Comparison of ENCODE assay signal across 9 cellular contexts in the genomic region with DNA sequence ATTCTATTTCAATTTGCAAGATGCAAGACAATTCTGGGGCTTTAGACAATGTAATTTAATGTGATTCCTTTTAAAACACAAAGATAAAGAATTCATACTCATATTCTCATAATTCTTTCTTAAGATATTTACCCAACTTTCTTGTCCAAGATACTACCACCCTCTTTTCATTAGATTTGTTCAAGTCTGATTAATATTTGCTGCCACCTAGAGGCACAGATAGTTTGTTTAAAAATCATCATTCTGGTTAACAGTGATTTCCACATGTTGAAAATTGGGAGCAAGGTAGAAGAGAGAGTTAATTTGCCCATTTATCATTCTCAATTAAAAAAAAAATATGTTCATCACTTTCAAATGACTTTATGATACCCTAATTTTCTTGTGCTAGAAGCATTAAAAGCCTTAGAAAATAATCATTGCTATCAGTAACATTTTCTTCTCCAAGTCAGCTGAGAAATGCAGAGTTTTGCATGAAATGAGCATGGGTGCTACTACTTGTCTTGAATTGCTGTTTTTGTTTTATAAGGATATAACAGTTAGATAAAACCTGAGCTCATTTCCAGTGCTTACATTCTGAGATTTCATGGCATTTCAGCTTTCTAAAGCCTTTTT. TPM values are rescaled to one million over a fixed set of nuclear protein-coding genes. Genes with fewer than 3 reads are reported as not detected.
A peak's percentile ranks its signal among the peaks of the same experiment; 100 is the strongest.
DNase-seq lines count a peak whose midpoint lies in the region; ATAC-seq and TF ChIP-seq lines count a peak whose summit lies in the region.
"Had no signal": no experiment of that assay in that cellular context is flagged by ENCODE, and none has a peak within 500 bp of the region (broad histone marks: within the 10 kb centered on the region; RNA-seq: fewer than 3 reads in every experiment).

No MANE protein-coding gene starts in this region.

- TF ChIP-seq RAD21 in IMR-90 (IDR thresholded peaks at IDR 0.05; ENCODE audit: low read length), result peak; percentile 64

- H3K36me3 Mint-ChIP-seq in CD4-positive, CD25-positive, alpha-beta regulatory T cell, result peaks cover 34% of the 10 kb centered on the region
- H3K36me3 Mint-ChIP-seq in brain (peaks cover 43% of the 10 kb centered on the region), T-cell (peaks cover 39% of the 10 kb centered on the region)

- POLR2A ChIA-PET in IMR-90 (lab: Charles Lee; ENCODE audit: unreplicated experiment) (no interaction called here), T-cell (lab: Charles Lee) (no interaction called here)

- H3K14ac ChIP-seq in IMR-90 (replicated peaks; ENCODE audit: low read depth, low read length), result no peak overlapping the region

- no peak overlapping the region for H3K4me3 Mint-ChIP-seq in CD4-positive, CD25-positive, alpha-beta regulatory T cell
- H3K4me3 Mint-ChIP-seq in brain (no peak overlapping the region), T-cell (no peak overlapping the region)
- H3K4me3 Mint-ChIP-seq: activated B cell treated with CpG ODN at 0.5 μM for 24 hours had no signal

- H2BK20ac ChIP-seq in IMR-90 (ENCODE audit: low read depth, low read length), result no peak overlapping the region

- no peak overlapping the region for H3K4me3 ChIP-seq in CD4-positive, CD25-positive, alpha-beta regulatory T cell (ENCODE audit: low read depth, low read length)
- H3K4me3 ChIP-seq in IMR-90 (ENCODE audit: insufficient read depth, low read depth, low read length), result no peak overlapping the region

- H3K27ac ChIP-seq in CD4-positive, CD25-positive, alpha-beta regulatory T cell (ENCODE audit: insufficient read depth, low read length, poor library complexity, severe bottlenecking), result no peak overlapping the region
- no peak overlapping the region for H3K27ac ChIP-seq in IMR-90 (ENCODE audit: insufficient read depth, low read length)

- no peak overlapping the region for H3K4ac ChIP-seq in IMR-90 (ENCODE audit: low read depth, low read length)

- no peaks in the 10 kb centered on the region for H3K9me3 Mint-ChIP-seq in CD4-positive, CD25-positive, alpha-beta regulatory T cell
- H3K9me3 Mint-ChIP-seq in brain, result no peaks in the 10 kb centered on the region
- no peaks in the 10 kb centered on the region for H3K9me3 Mint-ChIP-seq in T-cell

- H2BK5ac ChIP-seq in IMR-90 (ENCODE audit: low read depth, low read length, poor library complexity, severe bottlenecking), result no peak overlapping the region

- no peak overlapping the region for H4K8ac ChIP-seq in IMR-90 (ENCODE audit: low read depth in 2 of 2, low read length in 2 of 2)

- no peak overlapping the region for H2AK5ac ChIP-seq in IMR-90 (ENCODE audit: low read depth, low read length)

- CTCF ChIA-PET in IMR-90 (lab: Yijun Ruan, JAX) (interaction anchor here (0.5 to 1.8 kb wide), 10 partner anchors 8 to 743 kb away, joined by 3 to 8 read pairs (median 3); no protein-coding TSS in a partner anchor), T-cell (lab: Charles Lee) (no interaction called here)

- peaks cover 3 to 9% (median 5%) of the 10 kb centered on the region in 4 donors for H3K4me1 Mint-ChIP-seq in CD4-positive, CD25-positive, alpha-beta regulatory T cell
- H3K4me1 Mint-ChIP-seq in brain (peaks cover 11% of the 10 kb centered on the region), T-cell (peaks cover 3 to 5% (median 4%) of the 10 kb centered on the region in 3 donors)
- H3K4me1 Mint-ChIP-seq: activated B cell treated with CpG ODN at 0.5 μM for 24 hours had no signal

- no peak for TF ChIP-seq POLR2A in IMR-90 (IDR thresholded peaks at IDR 0.05; ENCODE audit: low read depth, low read length)

- H3K27me3 ChIP-seq in CD4-positive, CD25-positive, alpha-beta regulatory T cell (ENCODE audit: control insufficient read depth, insufficient read depth, low read length), result no peaks in the 10 kb centered on the region
- no peaks in the 10 kb centered on the region for H3K27me3 ChIP-seq in IMR-90 (ENCODE audit: control insufficient read depth, insufficient read depth, low read length)

- H3K9me3 ChIP-seq in CD4-positive, CD25-positive, alpha-beta regulatory T cell (ENCODE audit: control insufficient read depth in 2 of 2, low read length in 2 of 2), result no peaks in the 10 kb centered on the region
- H3K9me3 ChIP-seq in IMR-90 (ENCODE audit: control insufficient read depth, insufficient read depth, low read length), result peaks cover 1% of the 10 kb centered on the region; the same call in 1 of the 2 replicates

- no peak overlapping the region for H3K18ac ChIP-seq in IMR-90 (ENCODE audit: low read depth, low read length)

- H3K9me1 ChIP-seq in IMR-90 (ENCODE audit: insufficient read depth, low read length), result no peaks in the 10 kb centered on the region

- H3K4me1 ChIP-seq in CD4-positive, CD25-positive, alpha-beta regulatory T cell (ENCODE audit: control insufficient read depth, insufficient read depth, low read length, poor library complexity, severe bottlenecking), result no peaks in the 10 kb centered on the region
- H3K4me1 ChIP-seq in IMR-90 (ENCODE audit: control insufficient read depth, insufficient read depth, low read length), result no peaks in the 10 kb centered on the region

- no peak overlapping the region for H3K9ac ChIP-seq in IMR-90 (ENCODE audit: low read depth, low read length)

- no peak overlapping the region for H2AFZ ChIP-seq in IMR-90 (replicated peaks; ENCODE audit: low read length, poor library complexity)

- peaks cover 84% of the 10 kb centered on the region for H3K36me3 ChIP-seq in CD4-positive, CD25-positive, alpha-beta regulatory T cell (ENCODE audit: control insufficient read depth, insufficient read depth, low read length)
- peaks cover 27% of the 10 kb centered on the region for H3K36me3 ChIP-seq in IMR-90 (ENCODE audit: control insufficient read depth, insufficient read depth, low read length)

- no peak overlapping the region for H4K5ac ChIP-seq in IMR-90 (ENCODE audit: low read depth, low read length)

- no peak overlapping the region for H2AK9ac ChIP-seq in IMR-90 (replicated peaks; ENCODE audit: low read depth, low read length, poor library complexity)

- H3K27me3 Mint-ChIP-seq in CD4-positive, CD25-positive, alpha-beta regulatory T cell, result no peaks in the 10 kb centered on the region
- H3K27me3 Mint-ChIP-seq in brain, result no peaks in the 10 kb centered on the region
- H3K27me3 Mint-ChIP-seq in T-cell, result no peaks in the 10 kb centered on the region
- H3K27me3 Mint-ChIP-seq: activated B cell treated with CpG ODN at 0.5 μM for 24 hours had no signal

- no peak overlapping the region for H4K91ac ChIP-seq in IMR-90 (ENCODE audit: insufficient read depth, low read depth, low read length)

- H3K79me1 ChIP-seq in IMR-90 (ENCODE audit: low read depth in 1 of 2, low read length in 2 of 2), result peaks cover 0 to 5% of the 10 kb centered on the region in 2 experiments; a peak in 1 of 4 replicates

- DNase-seq in CD4-positive, CD25-positive, alpha-beta regulatory T cell, result peak in 2 of 3 donors; percentile 15 to 46
- DNase-seq in IMR-90 (peak; percentile 46), medulla oblongata (ENCODE audit: extremely low spot score) (peak; percentile 67), NK-92 (lab: John Stamatoyannopoulos, UW; ENCODE audit: unreplicated experiment) (no peak), NCI-H1417 treated with DMSO at 0.1 percent for 48 hours (lab: John Stamatoyannopoulos, UW) (no peak), T-cell (no peak)
- DNase-seq: activated B cell treated with CpG ODN at 0.5 μM for 24 hours had no signal

- intact Hi-C loops in IMR-90 (cut with micrococcal nuclease), result loop anchor here (1.0 to 5.0 kb wide), 3 partner anchors 61 to 456 kb away; no protein-coding TSS in a partner anchor

- H3K4me2 ChIP-seq in IMR-90 (ENCODE audit: low read depth, low read length), result no peak overlapping the region

- ATAC-seq in CD4-positive, CD25-positive, alpha-beta regulatory T cell (ENCODE audit: low read depth in 2 of 2), result no peak
- ATAC-seq in IMR-90 (ENCODE audit: low read depth) (peak; percentile 49; the same call in 1 of the 2 replicates), GM18907 (IDR thresholded peaks at IDR 0.05; ENCODE audit: unreplicated experiment) (no peak), T-cell (replicated peaks in 1 of 4) (no peak)

- no peak overlapping the region for H2BK15ac ChIP-seq in IMR-90 (ENCODE audit: low read depth, low read length)

- no peak overlapping the region for H2BK120ac ChIP-seq in IMR-90 (ENCODE audit: low read depth, low read length)

- in situ Hi-C loops in IMR-90 (cut with MboI; ENCODE audit: low sequenced_read_pairs), result loop anchor here (10.0 kb wide), 1 partner anchor 460 kb away; no protein-coding TSS in a partner anchor

- H3K27ac Mint-ChIP-seq in CD4-positive, CD25-positive, alpha-beta regulatory T cell, result no peak overlapping the region
- H3K27ac Mint-ChIP-seq in brain, result peak overlapping the region in 2 of 5 experiments; percentile 3 to 5
- no peak overlapping the region for H3K27ac Mint-ChIP-seq in T-cell
- H3K27ac Mint-ChIP-seq: activated B cell treated with CpG ODN at 0.5 μM for 24 hours had no signal

- TF ChIP-seq CTCF in IMR-90 (conservative IDR thresholded peaks at IDR 0.05; ENCODE audit: low read depth, low read length) (peak; percentile 61), brain (conservative IDR thresholded peaks at IDR 0.05) (peak; percentile 56 to 73)

- H4K20me1 ChIP-seq in IMR-90 (ENCODE audit: insufficient read depth, low read length), result no peaks in the 10 kb centered on the region

- dilution Hi-C loops in IMR-90 (cut with HindIII; ENCODE audit: low sequenced_read_pairs, unreplicated experiment), result no loop called here

- BruUV-seq in IMR-90 (replicated peaks; lab: Mats Ljungman, UMichigan), result no TSS peak

- no peak overlapping the region for H3K23ac ChIP-seq in IMR-90 (ENCODE audit: low read depth, low read length)

- H3K56ac ChIP-seq in IMR-90 (ENCODE audit: extremely low read depth, insufficient read depth, low read length), result no peak overlapping the region

TF ChIP-seq in IMR-90, 13 proteins besides CTCF, POLR2A, EP300 and RAD21:
- peak; percentile 38 for TF ChIP-seq SMC3 (IDR thresholded peaks at IDR 0.05; ENCODE audit: low read depth, low read length)
- no peak for TF ChIP-seq FOS (IDR thresholded peaks at IDR 0.05; ENCODE audit: low read depth, low read length)

RNA-seq across cellular contexts. Expression of gene TAMM41, which starts 11.6 kb away (rescaled TPM):
- 25.7 TPM for total RNA-seq in CD4-positive, CD25-positive, alpha-beta regulatory T cell
- 10 to 100 TPM; 24.4 to 32.0 (median 26.0) TPM for polyA plus RNA-seq in CD4-positive, CD25-positive, alpha-beta regulatory T cell
- total RNA-seq in IMR-90 (2012; rRNA removed) (3.9 and 4.3 TPM in 2 replicates), T-cell (10 to 100 TPM; 19.6 to 43.3 (median 32.4) TPM)
- polyA plus RNA-seq in IMR-90 (2012; rRNA removed) (15.9 and 25.7 TPM in 2 replicates), brain (ENCODE audit: insufficient read depth, low read depth, low replicate concordance) (10.6 TPM)
- polyA plus RNA-seq in IMR-90 (2012; cell fraction: cytosol; rRNA removed), result 6.4 and 8.7 TPM in 2 replicates
- polyA plus RNA-seq in IMR-90 (2012; cell fraction: nucleus; rRNA removed; ENCODE audit: low replicate concordance), result 20.2 and 21.1 TPM in 2 replicates

Comparison
In these comparisons a context has a peak if more than half of its experiments do, and no peak if none do; other contexts are left out.
1. DNase-seq: peak in CD4-positive, CD25-positive, alpha-beta regulatory T cell (2 of 3), IMR-90 (single experiment) and medulla oblongata (single experiment); none in NK-92 (single experiment), NCI-H1417 treated with DMSO at 0.1 percent for 48 hours (single experiment) and T-cell (0 of 34).